Comparison of ENCODE assay signal across 30 cellular contexts in the genomic region with DNA sequence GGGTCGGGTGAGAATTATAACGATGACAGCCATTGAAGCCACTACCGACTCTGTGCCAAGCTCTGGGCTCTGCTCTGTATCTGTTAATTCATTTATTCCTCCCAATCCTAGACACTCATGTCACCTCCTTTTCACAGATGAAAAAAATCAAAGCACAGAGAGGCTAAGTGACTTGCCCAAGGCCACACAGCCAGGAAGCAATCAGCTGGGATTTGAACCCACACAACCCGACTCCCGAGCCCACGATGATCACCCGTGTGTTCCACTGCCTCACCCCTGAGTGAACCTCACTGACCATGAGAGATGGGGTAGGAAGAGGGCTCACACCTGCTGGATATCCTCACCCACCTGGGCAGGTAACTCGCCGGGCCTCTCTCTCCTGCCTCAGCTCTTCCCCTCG.
"Had no signal": no experiment of that assay in that cellular context is flagged by ENCODE, and none has a peak within 500 bp of the region (broad histone marks: within the 10 kb centered on the region; RNA-seq: fewer than 3 reads in every experiment).

No MANE protein-coding gene starts in this region.

- H3K36me3 ChIP-seq: neural progenitor cell, ovary, spleen, suprapubic skin, tibial artery, transverse colon, upper lobe of right lung, uterus had no signal

- H3K9me3 ChIP-seq: ovary, suprapubic skin, testis, tibial artery, transverse colon, upper lobe of right lung, uterus had no signal

- H3K36me3 Mint-ChIP-seq: natural killer cell; neural progenitor cell; stimulated activated memory B cell treated with anti-CD40 and anti-IgM and Interleukin-4, amounts not matched to agents 10 μg/mL and 1 μg/mL and 100 μg/mL, for 72 hours; type B pancreatic cell had no signal

- DNase-seq: natural killer cell; occipital lobe; ovary; psoas muscle; right cardiac atrium; spleen; stimulated activated CD4-positive, alpha-beta T cell treated with anti-CD3 and anti-CD28 coated beads, Interleukin-12 subunit alpha, Interleukin-12 subunit beta, amount 100 ng/mL, for 4 hours; stimulated activated CD4-positive, alpha-beta T cell treated with anti-CD3 and anti-CD28 coated beads, Interleukin-1b, Interleukin-23, amount 100 ng/mL, for 48 hours; stimulated activated CD4-positive, alpha-beta T cell treated with anti-CD3 and anti-CD28 coated beads, Interleukin-4, amount 100 ng/mL, for 1 hour; stimulated activated CD4-positive, alpha-beta T cell treated with anti-CD3 and anti-CD28 coated beads, Interleukin-4, amount 100 ng/mL, for 4 hours; stimulated activated CD8-positive, alpha-beta memory T cell treated with anti-CD3 and anti-CD28 coated beads, Interleukin-4, amount 100 ng/mL, for 48 hours; stimulated activated naive CD4-positive, alpha-beta T cell; stimulated activated naive CD8-positive, alpha-beta T cell treated with anti-CD3 and anti-CD28 coated beads, Interleukin-15, amount 100 ng/mL, for 72 hours; stimulated activated naive CD8-positive, alpha-beta T cell treated with anti-CD3 and anti-CD28 coated beads, Interleukin-15, Interleukin-2, amounts not matched to agents 100 U/mL and 50 U/mL, for 24 hours; substantia nigra; testis; tibial artery; transverse colon; upper lobe of right lung; uterus had no signal

- H3K27me3 Mint-ChIP-seq: progenitor cell of endocrine pancreas, type B pancreatic cell had no signal

- H3K9me3 Mint-ChIP-seq: natural killer cell; stimulated activated memory B cell treated with anti-CD40 and anti-IgM and Interleukin-4, amounts not matched to agents 10 μg/mL and 1 μg/mL and 100 μg/mL, for 72 hours; stimulated activated naive CD8-positive, alpha-beta T cell treated with anti-CD3 and anti-CD28 coated beads, Interleukin-15, amount 100 ng/mL, for 72 hours; type B pancreatic cell had no signal

- ATAC-seq: natural killer cell; psoas muscle; right cardiac atrium; sciatic nerve; stimulated activated naive CD8-positive, alpha-beta T cell treated with anti-CD3 and anti-CD28 coated beads, Interleukin-15, amount 100 ng/mL, for 72 hours; stimulated activated naive CD8-positive, alpha-beta T cell treated with anti-CD3 and anti-CD28 coated beads, Interleukin-15, Interleukin-2, amounts not matched to agents 100 U/mL and 50 U/mL, for 24 hours; upper lobe of right lung had no signal

- H3K27me3 ChIP-seq: neural progenitor cell, ovary, suprapubic skin, testis, tibial artery, upper lobe of right lung, uterus had no signal

- H3K4me1 ChIP-seq: neural progenitor cell, parathyroid adenoma, psoas muscle, spleen, suprapubic skin, testis, tibial artery, transverse colon, upper lobe of right lung, uterus had no signal

- H3K4me3 ChIP-seq: neural progenitor cell, ovary, psoas muscle, skin epidermis, smooth muscle cell, spleen, suprapubic skin, testis, tibial artery, transverse colon, upper lobe of right lung, uterus had no signal

- H3K4me2 ChIP-seq: neural progenitor cell, smooth muscle cell had no signal

- H3K27ac Mint-ChIP-seq: natural killer cell; nephron; neural progenitor cell; progenitor cell of endocrine pancreas; stimulated activated memory B cell treated with anti-CD40 and anti-IgM and Interleukin-4, amounts not matched to agents 10 μg/mL and 1 μg/mL and 100 μg/mL, for 72 hours; stimulated activated naive CD8-positive, alpha-beta T cell treated with anti-CD3 and anti-CD28 coated beads, Interleukin-15, amount 100 ng/mL, for 72 hours; type B pancreatic cell had no signal

- H3K4me3 Mint-ChIP-seq: natural killer cell; nephron; neural progenitor cell; stimulated activated memory B cell treated with anti-CD40 and anti-IgM and Interleukin-4, amounts not matched to agents 10 μg/mL and 1 μg/mL and 100 μg/mL, for 72 hours; stimulated activated naive CD8-positive, alpha-beta T cell treated with anti-CD3 and anti-CD28 coated beads, Interleukin-15, amount 100 ng/mL, for 72 hours; type B pancreatic cell had no signal

- H3K27ac ChIP-seq: neural progenitor cell, ovary, parathyroid adenoma, psoas muscle, skin epidermis, spleen, suprapubic skin, testis, tibial artery, transverse colon, upper lobe of right lung, uterus had no signal

- H3K4me1 Mint-ChIP-seq: natural killer cell; nephron; neural progenitor cell; stimulated activated memory B cell treated with anti-CD40 and anti-IgM and Interleukin-4, amounts not matched to agents 10 μg/mL and 1 μg/mL and 100 μg/mL, for 72 hours had no signal
